ENCODE assay signal across 9 cellular contexts in genomic region chr4:102826890-102827673, GRCh38. TPM values are rescaled to one million over a fixed set of nuclear protein-coding genes. Genes with fewer than 3 reads are reported as not detected.
A peak's percentile ranks its signal among the peaks of the same experiment; 100 is the strongest.
DNase-seq lines count a peak whose midpoint lies in the region; ATAC-seq and TF ChIP-seq lines count a peak whose summit lies in the region.
"Had no signal": no experiment of that assay in that cellular context is flagged by ENCODE, and none has a peak within 500 bp of the region (broad histone marks: within the 10 kb centered on the region; RNA-seq: fewer than 3 reads in every experiment).

TSS of gene UBE2D3 (minus strand) at chr4:102827551. CDS start at chr4:102826508, 1,043 bp downstream.

- DNase-seq in AG20443 (ENCODE audit: low spot score): peak; percentile 75
- peak; percentile 84 for DNase-seq in NCI-H460 (ENCODE audit: extremely low read depth, low read depth)
- peak; percentile 94 for DNase-seq in activated CD4-positive, alpha-beta T cell treated with anti-CD3 and anti-CD28 coated beads for 1 hour
- DNase-seq in chondrocyte (ENCODE audit: low spot score): peak; percentile 99
- peak; percentile 93 for DNase-seq in kidney tubule cell (ENCODE audit: low spot score)
- DNase-seq in stimulated activated CD4-positive, alpha-beta T cell treated with anti-CD3 and anti-CD28 coated beads, Interleukin-1b, Interleukin-23, amount 100 ng/mL, for 24 hours (ENCODE audit: low read depth in 4 of 4, low spot score in 1 of 4): peak; percentile 88 to 92 (median 88)

- peak; percentile 19 for ATAC-seq in GM19025 (IDR thresholded peaks at IDR 0.05; ENCODE audit: low read depth, unreplicated experiment)
- ATAC-seq in HG03354 (IDR thresholded peaks at IDR 0.05; ENCODE audit: poor library complexity, severe bottlenecking, unreplicated experiment): peak; percentile 41

- H3K4me1 Mint-ChIP-seq in chondrocyte (ENCODE audit: low read depth): peaks cover 17% of the 10 kb centered on the region

- no peak within 1 kb of the TSS for H3K27ac Mint-ChIP-seq in chondrocyte (ENCODE audit: unreplicated experiment)
- H3K27ac Mint-ChIP-seq: activated naive CD4-positive, alpha-beta T cell treated with anti-CD3 and anti-CD28 coated beads, Interleukin-2, amount 50 U/mL, for 24 hours had no signal

- TF ChIP-seq CTCF in chondrocyte (IDR thresholded peaks at IDR 0.05): peak; percentile 51

- H3K27me3 Mint-ChIP-seq in chondrocyte (ENCODE audit: low read depth): no peaks in the 10 kb centered on the region
- H3K27me3 Mint-ChIP-seq: activated naive CD4-positive, alpha-beta T cell treated with anti-CD3 and anti-CD28 coated beads, Interleukin-2, amount 50 U/mL, for 24 hours had no signal

- H3K4me3 Mint-ChIP-seq in chondrocyte (ENCODE audit: unreplicated experiment): no peak within 1 kb of the TSS
- H3K4me3 Mint-ChIP-seq: activated naive CD4-positive, alpha-beta T cell treated with anti-CD3 and anti-CD28 coated beads, Interleukin-2, amount 50 U/mL, for 24 hours had no signal

- H3K36me3 Mint-ChIP-seq in chondrocyte (ENCODE audit: low read depth): no peaks in the 10 kb centered on the region

- H3K9me3 Mint-ChIP-seq in chondrocyte (ENCODE audit: low read depth): no peaks in the 10 kb centered on the region
- H3K9me3 Mint-ChIP-seq: activated naive CD4-positive, alpha-beta T cell treated with anti-CD3 and anti-CD28 coated beads, Interleukin-2, amount 50 U/mL, for 24 hours had no signal

RNA-seq across cellular contexts. Expression of gene UBE2D3, which starts in this region (rescaled TPM):
- total RNA-seq in NCI-H460 (2014; rRNA removed; shearing (Covaris generic)): 521 and 567 TPM in 2 replicates
- 279 and 301 TPM in 2 replicates for polyA plus RNA-seq in NCI-H460 (2014; cell fraction: nucleus; rRNA removed)
- 227 to 235 TPM (median 234 TPM) in 3 replicates for total RNA-seq in chondrocyte

Comparison
In these comparisons a context has a peak if more than half of its experiments do, and no peak if none do; other contexts are left out.
1. Peak in every context shown above with its lines: DNase-seq and ATAC-seq.